Comparison of ENCODE assay signal across 14 cellular contexts in genomic region chr4:2497324-2497723, GRCh38.
"Had no signal": no experiment of that assay in that cellular context is flagged by ENCODE, and none has a peak within 500 bp of the region (broad histone marks: within the 10 kb centered on the region; RNA-seq: fewer than 3 reads in every experiment).

No MANE protein-coding gene starts in this region.

- H3K4me3 ChIP-seq: coronary artery, heart left ventricle, left lung, smooth muscle cell, upper lobe of left lung had no signal

- H3K27me3 ChIP-seq: heart left ventricle, left lung, upper lobe of left lung had no signal

- FAIRE-seq: frontal cortex, TTC549 had no signal

- H3K9me3 ChIP-seq: heart left ventricle, left lung, upper lobe of left lung had no signal

- H3K27ac Mint-ChIP-seq: T-helper 1 cell treated with Interleukin-12 subunit alpha and Interleukin-12 subunit beta and Interleukin-4 antibody, amounts not matched to agents 30 μg/mL and 1 μg/mL, for 36 hours had no signal

- H3K27ac ChIP-seq: coronary artery, left lung, upper lobe of left lung had no signal

- DNase-seq: activated naive CD4-positive, alpha-beta T cell treated with Interleukin-2 at 50 U/mL for 16 hours; activated T-cell treated with anti-CD3 and anti-CD28 coated beads, Interleukin-2, amount 50 U/mL, for 1 hour; central memory CD4-positive, alpha-beta T cell; effector CD8-positive, alpha-beta T cell; heart left ventricle; left lung; mesenchymal stem cell; stimulated activated naive CD4-positive, alpha-beta T cell had no signal

- H3K4me2 ChIP-seq: smooth muscle cell had no signal

- H3K9me3 Mint-ChIP-seq: T-helper 1 cell treated with Interleukin-12 subunit alpha and Interleukin-12 subunit beta and Interleukin-4 antibody, amounts not matched to agents 30 μg/mL and 1 μg/mL, for 36 hours had no signal

- H3K4me3 Mint-ChIP-seq: T-helper 1 cell treated with Interleukin-12 subunit alpha and Interleukin-12 subunit beta and Interleukin-4 antibody, amounts not matched to agents 30 μg/mL and 1 μg/mL, for 36 hours had no signal
